ENCODE assay signal across 20 cellular contexts in genomic region chr6:111720931-111721496, GRCh38.
DNase-seq lines count a peak whose midpoint lies in the region; ATAC-seq and TF ChIP-seq lines count a peak whose summit lies in the region.
"Had no signal": no experiment of that assay in that cellular context is flagged by ENCODE, and none has a peak within 500 bp of the region (broad histone marks: within the 10 kb centered on the region; RNA-seq: fewer than 3 reads in every experiment).

No MANE protein-coding gene starts in this region.

- H3K4me1 Mint-ChIP-seq in activated CD4-positive, alpha-beta memory T cell treated with anti-CD3 and anti-CD28 coated beads for 36 hours (ENCODE audit: low read depth) = peaks cover 88% of the 10 kb centered on the region
- H3K4me1 Mint-ChIP-seq in activated CD4-positive, alpha-beta memory T cell treated with anti-CD3 and anti-CD28 coated beads, Interleukin-2, amount 10 ng/mL, durations not matched to agents 7 days and 5 days = peaks cover 61% of the 10 kb centered on the region
- peaks cover 80% of the 10 kb centered on the region for H3K4me1 Mint-ChIP-seq in CD4-positive, alpha-beta T cell (ENCODE audit: low read depth)
- H3K4me1 Mint-ChIP-seq in central memory CD8-positive, alpha-beta T cell = peaks cover 70% of the 10 kb centered on the region
- H3K4me1 Mint-ChIP-seq in osteocyte (ENCODE audit: unreplicated experiment) = peaks cover 38% of the 10 kb centered on the region

- no peaks in the 10 kb centered on the region for H3K27me3 ChIP-seq in CD4-positive, alpha-beta T cell (ENCODE audit: control insufficient read depth, insufficient read depth, low read length)
- H3K27me3 ChIP-seq: ascending aorta, colonic mucosa, foreskin keratinocyte, ovary, transverse colon had no signal

- CTCF ChIA-PET in activated CD4-positive, alpha-beta memory T cell treated with anti-CD3 and anti-CD28 coated beads for 36 hours (lab: Charles Lee) = interaction anchor here (0.7 to 2.3 kb wide), 3 partner anchors 11 to 38 kb away, joined by 3 to 8 read pairs (median 4); no protein-coding TSS in a partner anchor
- CTCF ChIA-PET in activated CD4-positive, alpha-beta memory T cell treated with anti-CD3 and anti-CD28 coated beads, Interleukin-2, amount 10 ng/mL, durations not matched to agents 7 days and 5 days (lab: Charles Lee) = interaction anchor here (0.8 to 1.9 kb wide), 6 partner anchors 9 to 272 kb away, joined by 3 to 9 read pairs (median 3); no protein-coding TSS in a partner anchor
- CTCF ChIA-PET in CD4-positive, alpha-beta T cell (lab: Charles Lee) = no interaction called here

- intact Hi-C loops in activated CD4-positive, alpha-beta memory T cell treated with anti-CD3 and anti-CD28 coated beads for 36 hours (cut with micrococcal nuclease) = loop anchor here (10.0 kb wide), 1 partner anchor 444 kb away; no protein-coding TSS in a partner anchor
- intact Hi-C loops in CD4-positive, alpha-beta T cell (cut with DNase I, micrococcal nuclease) = loop anchor here in 1 of 2 experiments (10.0 kb wide), 1 partner anchor 54 kb away; no protein-coding TSS in a partner anchor

- no peak for TF ChIP-seq CTCF in CD4-positive, alpha-beta T cell (IDR thresholded peaks at IDR 0.05)
- no peak for TF ChIP-seq CTCF in osteocyte (IDR thresholded peaks at IDR 0.05)

- no peaks in the 10 kb centered on the region for H3K9me3 ChIP-seq in CD4-positive, alpha-beta T cell (ENCODE audit: control insufficient read depth, low read length)
- H3K9me3 ChIP-seq: A549, ascending aorta, colonic mucosa, mucosa of descending colon, ovary, transverse colon had no signal

- no peaks in the 10 kb centered on the region for H3K27me3 Mint-ChIP-seq in activated CD4-positive, alpha-beta memory T cell treated with anti-CD3 and anti-CD28 coated beads for 36 hours
- no peaks in the 10 kb centered on the region for H3K27me3 Mint-ChIP-seq in activated CD4-positive, alpha-beta memory T cell treated with anti-CD3 and anti-CD28 coated beads, Interleukin-2, amount 10 ng/mL, durations not matched to agents 7 days and 5 days
- H3K27me3 Mint-ChIP-seq in CD4-positive, alpha-beta T cell = no peaks in the 10 kb centered on the region
- no peaks in the 10 kb centered on the region for H3K27me3 Mint-ChIP-seq in central memory CD8-positive, alpha-beta T cell
- H3K27me3 Mint-ChIP-seq in osteocyte (ENCODE audit: unreplicated experiment) = no peaks in the 10 kb centered on the region

- no peak for ATAC-seq in CD4-positive, alpha-beta T cell (ENCODE audit: poor library complexity)
- ATAC-seq in central memory CD8-positive, alpha-beta T cell (replicated peaks; ENCODE audit: extremely low read depth, poor library complexity, severe bottlenecking) = no peak

- H3K27ac Mint-ChIP-seq in activated CD4-positive, alpha-beta memory T cell treated with anti-CD3 and anti-CD28 coated beads for 36 hours = peak overlapping the region; percentile 61
- H3K27ac Mint-ChIP-seq in activated CD4-positive, alpha-beta memory T cell treated with anti-CD3 and anti-CD28 coated beads, Interleukin-2, amount 10 ng/mL, durations not matched to agents 7 days and 5 days = no peak overlapping the region
- peak overlapping the region; percentile 93 for H3K27ac Mint-ChIP-seq in CD4-positive, alpha-beta T cell
- peak overlapping the region; percentile 93 for H3K27ac Mint-ChIP-seq in central memory CD8-positive, alpha-beta T cell (ENCODE audit: low read depth)
- H3K27ac Mint-ChIP-seq in osteocyte (ENCODE audit: unreplicated experiment) = peak overlapping the region; percentile 81

- H3K9me3 Mint-ChIP-seq in activated CD4-positive, alpha-beta memory T cell treated with anti-CD3 and anti-CD28 coated beads for 36 hours = no peaks in the 10 kb centered on the region
- H3K9me3 Mint-ChIP-seq in activated CD4-positive, alpha-beta memory T cell treated with anti-CD3 and anti-CD28 coated beads, Interleukin-2, amount 10 ng/mL, durations not matched to agents 7 days and 5 days = peaks cover 2% of the 10 kb centered on the region
- no peaks in the 10 kb centered on the region for H3K9me3 Mint-ChIP-seq in CD4-positive, alpha-beta T cell
- no peaks in the 10 kb centered on the region for H3K9me3 Mint-ChIP-seq in central memory CD8-positive, alpha-beta T cell
- H3K9me3 Mint-ChIP-seq in osteocyte (ENCODE audit: unreplicated experiment) = no peaks in the 10 kb centered on the region

- DNase-seq in activated CD4-positive, alpha-beta memory T cell treated with anti-CD3 and anti-CD28 coated beads for 36 hours = no peak
- DNase-seq in activated CD4-positive, alpha-beta memory T cell treated with anti-CD3 and anti-CD28 coated beads, Interleukin-2, amount 10 ng/mL, durations not matched to agents 7 days and 5 days = no peak
- no peak for DNase-seq in CD4-positive, alpha-beta T cell
- DNase-seq in central memory CD8-positive, alpha-beta T cell (ENCODE audit: low spot score in 2 of 2) = no peak
- no peak for DNase-seq in osteocyte (ENCODE audit: extremely low spot score, unreplicated experiment)
- no peak for DNase-seq in DMS53 (lab: John Stamatoyannopoulos, UW)
- DNase-seq in nucleus accumbens (lab: John Stamatoyannopoulos, UW) = no peak
- no peak for DNase-seq in NCI-H1092 treated with DMSO at 0.1 percent for 48 hours (lab: John Stamatoyannopoulos, UW)
- DNase-seq: C1 segment of cervical spinal cord, DMS79, NCI-H187 treated with DMSO at 0.1 percent for 48 hours, NCI-H446, ovary, SW 1271, transverse colon had no signal

- H3K36me3 Mint-ChIP-seq in activated CD4-positive, alpha-beta memory T cell treated with anti-CD3 and anti-CD28 coated beads for 36 hours = peaks cover 47% of the 10 kb centered on the region
- H3K36me3 Mint-ChIP-seq in activated CD4-positive, alpha-beta memory T cell treated with anti-CD3 and anti-CD28 coated beads, Interleukin-2, amount 10 ng/mL, durations not matched to agents 7 days and 5 days (ENCODE audit: low read depth) = peaks cover 49% of the 10 kb centered on the region
- H3K36me3 Mint-ChIP-seq in CD4-positive, alpha-beta T cell (ENCODE audit: low read depth) = peaks cover 85% of the 10 kb centered on the region
- peaks cover 56% of the 10 kb centered on the region for H3K36me3 Mint-ChIP-seq in central memory CD8-positive, alpha-beta T cell (ENCODE audit: insufficient read depth)
- H3K36me3 Mint-ChIP-seq in osteocyte (ENCODE audit: unreplicated experiment) = peaks cover 18% of the 10 kb centered on the region

- POLR2A ChIA-PET in activated CD4-positive, alpha-beta memory T cell treated with anti-CD3 and anti-CD28 coated beads for 36 hours (lab: Charles Lee) = interaction anchor here (1.8 kb wide), 1 partner anchor 32 kb away, joined by 4 read pairs; no protein-coding TSS in a partner anchor
- POLR2A ChIA-PET in activated CD4-positive, alpha-beta memory T cell treated with anti-CD3 and anti-CD28 coated beads, Interleukin-2, amount 10 ng/mL, durations not matched to agents 7 days and 5 days (lab: Charles Lee) = no interaction called here
- POLR2A ChIA-PET in CD4-positive, alpha-beta T cell (lab: Charles Lee) = interaction anchor here (1.1 kb wide), 1 partner anchor 39 kb away, joined by 3 read pairs; no protein-coding TSS in a partner anchor

- no peak overlapping the region for H3K27ac ChIP-seq in CD4-positive, alpha-beta T cell (ENCODE audit: low read depth, low read length)
- H3K27ac ChIP-seq: A549, ascending aorta, colonic mucosa, foreskin keratinocyte, ovary had no signal

- no peak overlapping the region for H3K4me3 Mint-ChIP-seq in activated CD4-positive, alpha-beta memory T cell treated with anti-CD3 and anti-CD28 coated beads for 36 hours
- no peak overlapping the region for H3K4me3 Mint-ChIP-seq in activated CD4-positive, alpha-beta memory T cell treated with anti-CD3 and anti-CD28 coated beads, Interleukin-2, amount 10 ng/mL, durations not matched to agents 7 days and 5 days
- H3K4me3 Mint-ChIP-seq in CD4-positive, alpha-beta T cell = no peak overlapping the region
- H3K4me3 Mint-ChIP-seq in central memory CD8-positive, alpha-beta T cell = no peak overlapping the region
- H3K4me3 Mint-ChIP-seq in osteocyte (ENCODE audit: unreplicated experiment) = no peak overlapping the region
